Comparison of ENCODE assay signal across 36 cellular contexts in genomic region chr2:192253692-192254091, GRCh38. TPM values are rescaled to one million over a fixed set of nuclear protein-coding genes. Genes with fewer than 3 reads are reported as not detected.
"Had no signal": no experiment of that assay in that cellular context is flagged by ENCODE, and none has a peak within 500 bp of the region (broad histone marks: within the 10 kb centered on the region; RNA-seq: fewer than 3 reads in every experiment).

No MANE protein-coding gene starts in this region.

- H3K27me3 ChIP-seq: MG63 had no signal

- H3K9me3 ChIP-seq: MG63 had no signal

- DNase-seq: Karpas-422, Kasumi-1, MG63, MM.1S, MV-4-11, NCI-H1048, NCI-H1092, NCI-H1092 treated with DMSO at 0.1 percent for 48 hours, NCI-H1105, NCI-H1105 treated with DMSO at 0.1 percent for 48 hours, NCI-H1417 treated with DMSO at 0.1 percent for 48 hours, NCI-H1436, NCI-H1436 treated with DMSO at 0.1 percent for 48 hours, NCI-H146, NCI-H1694, NCI-H1694 treated with DMSO at 0.1 percent for 48 hours, NCI-H187, NCI-H187 treated with DMSO at 0.1 percent for 48 hours, NCI-H1930, NCI-H2029, NCI-H2029 treated with DMSO at 0.1 percent for 48 hours, NCI-H2081, NCI-H2081 treated with DMSO at 0.1 percent for 48 hours, NCI-H2107, NCI-H2171, NCI-H2171 treated with DMSO at 0.1 percent for 48 hours, NCI-H2227 treated with DMSO at 0.1 percent for 48 hours, NCI-H226, NCI-H345, NCI-H446, NCI-H446 treated with DMSO at 0.1 percent for 48 hours, NCI-H510A, NCI-H510A treated with DMSO at 0.1 percent for 48 hours, NCI-H524 had no signal

- H3K36me3 ChIP-seq: MG63 had no signal

- H3K4me3 ChIP-seq: MG63 had no signal

RNA-seq across cellular contexts. Expression of gene TMEFF2, which starts 59.0 kb away (rescaled TPM):
- total RNA-seq: MCF 10A, NCI-H460 had no signal
